In the genomic region with DNA sequence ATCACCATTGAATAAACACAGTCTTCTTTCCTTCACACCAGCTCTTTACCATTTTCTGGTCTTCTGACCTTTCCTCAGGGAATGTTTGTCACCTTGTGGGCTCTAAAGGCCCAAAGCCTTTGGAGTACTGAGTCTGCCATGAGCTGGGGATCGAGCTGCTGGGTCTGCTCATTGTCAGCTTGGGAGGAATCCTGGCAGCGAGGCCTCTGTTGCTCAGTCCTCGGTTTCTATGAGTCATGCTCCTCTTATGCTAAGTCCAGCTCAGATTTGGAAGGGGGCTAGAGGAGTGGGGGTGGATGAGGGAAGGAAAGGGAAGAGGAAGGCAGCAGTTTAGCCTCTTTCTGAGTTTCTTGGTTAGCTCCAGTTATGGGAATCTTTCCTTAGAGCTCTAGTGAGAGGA, we compare ENCODE assay signal across 15 cellular contexts. TPM values are rescaled to one million over a fixed set of nuclear protein-coding genes. Genes with fewer than 3 reads are reported as not detected.
A peak's percentile ranks its signal among the peaks of the same experiment; 100 is the strongest.
DNase-seq lines count a peak whose midpoint lies in the region; ATAC-seq, FAIRE-seq and TF ChIP-seq lines count a peak whose summit lies in the region.
"Had no signal": no experiment of that assay in that cellular context is flagged by ENCODE, and none has a peak within 500 bp of the region (broad histone marks: within the 10 kb centered on the region; RNA-seq: fewer than 3 reads in every experiment).

No MANE protein-coding gene starts in this region.

- no peak for TF ChIP-seq RAD21 in SK-N-SH (IDR thresholded peaks at IDR 0.05; ENCODE audit: low read length)

- H3K79me2 ChIP-seq in SK-N-SH (ENCODE audit: insufficient read depth): no peaks in the 10 kb centered on the region

- no peak overlapping the region for H3K4me3 Mint-ChIP-seq in activated CD8-positive, alpha-beta T cell treated with anti-CD3 and anti-CD28 coated beads, Interleukin-2, amount 10 ng/mL, durations not matched to agents 7 days and 5 days
- H3K4me3 Mint-ChIP-seq: activated T-cell treated with anti-CD3 and anti-CD28 coated beads, Interleukin-2, amount 50 U/mL, for 72 hours had no signal

- H3K4me2 ChIP-seq in SK-N-SH: no peak overlapping the region

- no peaks in the 10 kb centered on the region for H4K20me1 ChIP-seq in SK-N-SH (ENCODE audit: insufficient read depth)

- no peaks in the 10 kb centered on the region for H3K9me3 Mint-ChIP-seq in activated CD8-positive, alpha-beta T cell treated with anti-CD3 and anti-CD28 coated beads, Interleukin-2, amount 10 ng/mL, durations not matched to agents 7 days and 5 days (ENCODE audit: insufficient read depth)

- H3K4me1 ChIP-seq in SK-N-SH (ENCODE audit: control insufficient read depth in 1 of 2, insufficient read depth in 2 of 2, low read depth in 1 of 2, low read length in 1 of 2): no peaks in the 10 kb centered on the region
- no peaks in the 10 kb centered on the region for H3K4me1 ChIP-seq in foreskin keratinocyte
- no peaks in the 10 kb centered on the region for H3K4me1 ChIP-seq in BE2C
- H3K4me1 ChIP-seq in small intestine (ENCODE audit: control insufficient read depth in 2 of 2, insufficient read depth in 1 of 2, low read depth in 1 of 2, low read length in 1 of 2): no peaks in the 10 kb centered on the region
- H3K4me1 ChIP-seq: colonic mucosa had no signal

- no peaks in the 10 kb centered on the region for H3K36me3 ChIP-seq in SK-N-SH (replicated peaks in 1 of 2; ENCODE audit: control insufficient read depth in 1 of 2, insufficient read depth in 2 of 2, low read length in 1 of 2)
- no peaks in the 10 kb centered on the region for H3K36me3 ChIP-seq in BE2C
- H3K36me3 ChIP-seq in small intestine (ENCODE audit: control insufficient read depth in 2 of 2, insufficient read depth in 2 of 2, low read length in 2 of 2): no peaks in the 10 kb centered on the region
- H3K36me3 ChIP-seq: BLaER1 treated with 17β-estradiol and CSF1 and Interleukin-3, amounts not matched to agents 10 nM and 100 nM; colonic mucosa had no signal

- no peak for FAIRE-seq in small intestine (lab: Jason Lieb, UNC)

- CTCF ChIA-PET in SK-N-SH (lab: Yijun Ruan, JAX): no interaction called here
- CTCF ChIA-PET in activated CD8-positive, alpha-beta T cell treated with anti-CD3 and anti-CD28 coated beads, Interleukin-2, amount 10 ng/mL, durations not matched to agents 7 days and 5 days (lab: Charles Lee): no interaction called here

- no peak overlapping the region for H3K27ac Mint-ChIP-seq in activated CD8-positive, alpha-beta T cell treated with anti-CD3 and anti-CD28 coated beads, Interleukin-2, amount 10 ng/mL, durations not matched to agents 7 days and 5 days
- H3K27ac Mint-ChIP-seq: activated T-cell treated with anti-CD3 and anti-CD28 coated beads, Interleukin-2, amount 50 U/mL, for 72 hours had no signal

- no peak for TF ChIP-seq EP300 in SK-N-SH (IDR thresholded peaks at IDR 0.05; ENCODE audit: borderline replicate concordance in 1 of 2, low read depth in 1 of 2, low read length in 1 of 2)

- H3K9ac ChIP-seq in SK-N-SH: no peak overlapping the region
- H3K9ac ChIP-seq: BLaER1 treated with 17β-estradiol and CSF1 and Interleukin-3, amounts not matched to agents 10 nM and 100 nM had no signal

- 0% methylated on average over 3 of the region's 3 CpGs for WGBS in SK-N-SH (ENCODE audit: low lambda C conversion rate)
- WGBS in small intestine, 3 donors: 28 to 49% (median 41%) methylated on average over 3 of the region's 3 CpGs

- TF ChIP-seq CTCF in AG10803 (conservative IDR thresholded peaks at IDR 0.05; ENCODE audit: low read length) (no peak), SK-N-SH (IDR thresholded peaks at IDR 0.05) (no peak), foreskin keratinocyte (conservative IDR thresholded peaks at IDR 0.05) (no peak), omental fat pad (IDR thresholded peaks at IDR 0.05) (no peak), BE2C (IDR thresholded peaks at IDR 0.05; ENCODE audit: low read depth, low read length) (no peak)

- H3K27me3 Mint-ChIP-seq in activated CD8-positive, alpha-beta T cell treated with anti-CD3 and anti-CD28 coated beads, Interleukin-2, amount 10 ng/mL, durations not matched to agents 7 days and 5 days (ENCODE audit: low read depth): peaks cover 10% of the 10 kb centered on the region

- H3K27me3 ChIP-seq in SK-N-SH (ENCODE audit: insufficient read depth) (peaks cover 31% of the 10 kb centered on the region), foreskin keratinocyte (no peaks in the 10 kb centered on the region), BE2C (no peaks in the 10 kb centered on the region), small intestine (ENCODE audit: control insufficient read depth in 2 of 2, insufficient read depth in 2 of 2, low read length in 2 of 2) (no peaks in the 10 kb centered on the region)
- H3K27me3 ChIP-seq: colonic mucosa had no signal

- H2AFZ ChIP-seq in SK-N-SH (ENCODE audit: low read depth): no peak overlapping the region

- no peaks in the 10 kb centered on the region for H3F3A ChIP-seq in SK-N-SH (replicated peaks; ENCODE audit: insufficient read depth)

- H3K4me3 ChIP-seq in AG10803 (ENCODE audit: low read length) (no peak overlapping the region), SK-N-SH (ENCODE audit: low read depth in 2 of 2, low read length in 1 of 2) (no peak overlapping the region), BE2C (ENCODE audit: low read depth, low read length) (no peak overlapping the region), small intestine (ENCODE audit: low read depth in 1 of 2, low read length in 2 of 2) (no peak overlapping the region)
- H3K4me3 ChIP-seq: BLaER1 treated with 17β-estradiol and CSF1 and Interleukin-3, amounts not matched to agents 10 nM and 100 nM; colonic mucosa had no signal

- ATAC-seq in foreskin keratinocyte (peak; percentile 26), omental fat pad (ENCODE audit: low FRiP score) (peak; percentile 78)
- no peak for ATAC-seq in activated CD8-positive, alpha-beta T cell treated with anti-CD3 and anti-CD28 coated beads, Interleukin-2, amount 10 ng/mL, durations not matched to agents 7 days and 5 days
- ATAC-seq: activated T-cell treated with anti-CD3 and anti-CD28 coated beads, Interleukin-2, amount 50 U/mL, for 72 hours had no signal

- H3K9me2 ChIP-seq in SK-N-SH: no peaks in the 10 kb centered on the region

- H3K27ac ChIP-seq in SK-N-SH (ENCODE audit: low read depth in 2 of 2, low read length in 1 of 2) (no peak overlapping the region), foreskin keratinocyte (no peak overlapping the region), small intestine (ENCODE audit: low read depth in 1 of 2, low read length in 1 of 2) (no peak overlapping the region)
- H3K27ac ChIP-seq: BLaER1 treated with 17β-estradiol and CSF1 and Interleukin-3, amounts not matched to agents 10 nM and 100 nM; colonic mucosa; VCaP had no signal

- H3K9me3 ChIP-seq in SK-N-SH: no peaks in the 10 kb centered on the region
- no peaks in the 10 kb centered on the region for H3K9me3 ChIP-seq in BE2C
- no peaks in the 10 kb centered on the region for H3K9me3 ChIP-seq in small intestine (ENCODE audit: control insufficient read depth, low read depth)
- H3K9me3 ChIP-seq: BLaER1 treated with 17β-estradiol and CSF1 and Interleukin-3, amounts not matched to agents 10 nM and 100 nM; colonic mucosa had no signal

- H3K4me1 Mint-ChIP-seq in activated CD8-positive, alpha-beta T cell treated with anti-CD3 and anti-CD28 coated beads, Interleukin-2, amount 10 ng/mL, durations not matched to agents 7 days and 5 days (ENCODE audit: low read depth): no peaks in the 10 kb centered on the region

- POLR2A ChIA-PET in SK-N-SH (lab: Yijun Ruan, JAX): no interaction called here
- POLR2A ChIA-PET in activated CD8-positive, alpha-beta T cell treated with anti-CD3 and anti-CD28 coated beads, Interleukin-2, amount 10 ng/mL, durations not matched to agents 7 days and 5 days (lab: Charles Lee): no interaction called here

- DNase-seq in AG10803 (ENCODE audit: low read depth) (peak; percentile 70), SK-N-SH (no peak), foreskin keratinocyte (peak in 1 of 2 donors; percentile 8), omental fat pad (ENCODE audit: low spot score) (no peak), BE2C (no peak), small intestine (no peak)
- no peak for DNase-seq in stimulated activated CD4-positive, alpha-beta T cell treated with anti-CD3 and anti-CD28 coated beads, Interleukin-2, amount 100 ng/mL, for 48 hours
- no peak for DNase-seq in activated CD8-positive, alpha-beta T cell treated with anti-CD3 and anti-CD28 coated beads, Interleukin-2, amount 10 ng/mL, durations not matched to agents 7 days and 5 days
- DNase-seq: activated T-cell treated with anti-CD3 and anti-CD28 coated beads, Interleukin-2, amount 50 U/mL, for 72 hours; colonic mucosa; NCI-H1694; OCI-M1; stimulated activated CD4-positive, alpha-beta T cell treated with anti-CD3 and anti-CD28 coated beads, Interleukin-4, amount 100 ng/mL, for 1 hour had no signal

- no peaks in the 10 kb centered on the region for H3K36me3 Mint-ChIP-seq in activated CD8-positive, alpha-beta T cell treated with anti-CD3 and anti-CD28 coated beads, Interleukin-2, amount 10 ng/mL, durations not matched to agents 7 days and 5 days (ENCODE audit: low read depth)

TF ChIP-seq in SK-N-SH, 30 proteins besides CTCF, POLR2A, EP300 and RAD21 (continues in another document):
- TF ChIP-seq NRF1 (IDR thresholded peaks at IDR 0.05; ENCODE audit: low read depth, low read length) (no peak), RFX5 (IDR thresholded peaks at IDR 0.05; ENCODE audit: low read length) (no peak), CHD2 (IDR thresholded peaks at IDR 0.05; ENCODE audit: low read length, partially characterized antibody) (no peak), SMC3 (IDR thresholded peaks at IDR 0.05; ENCODE audit: low read depth, low read length) (no peak)
- TF ChIP-seq, protein P1, sequence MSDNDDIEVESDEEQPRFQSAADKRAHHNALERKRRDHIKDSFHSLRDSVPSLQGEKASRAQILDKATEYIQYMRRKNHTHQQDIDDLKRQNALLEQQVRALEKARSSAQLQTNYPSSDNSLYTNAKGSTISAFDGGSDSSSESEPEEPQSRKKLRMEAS (IDR thresholded peaks at IDR 0.05; ENCODE audit: low read depth): no peak

RNA-seq across cellular contexts. Expression of a gene that starts 31.1 kb away (rescaled TPM):
- polyA plus RNA-seq in SK-N-SH (2012; rRNA removed): 0.61 and 1.7 TPM in 2 replicates
- 0.60 and 1.5 TPM in 2 replicates for polyA plus RNA-seq in SK-N-SH (2012; cell fraction: cytosol; rRNA removed)
- 1.6 and 1.9 TPM in 2 replicates for polyA plus RNA-seq in SK-N-SH (2012; cell fraction: nucleus; rRNA removed)
- total RNA-seq in foreskin keratinocyte: 0.37 and 0.42 TPM in 2 replicates
- 0.06 and 0.07 TPM in 2 replicates for polyA plus RNA-seq in foreskin keratinocyte
- 10 to 100 TPM; 12.8 to 20.2 (median 14.0) TPM for total RNA-seq in omental fat pad
- polyA plus RNA-seq in BE2C (2012; ENCODE audit: insufficient read depth, insufficient read length, low read depth): 23.8 TPM
- under 1 TPM; 0.50 to 0.70 TPM for total RNA-seq in activated CD8-positive, alpha-beta T cell treated with anti-CD3 and anti-CD28 coated beads, Interleukin-2, amount 10 ng/mL, durations not matched to agents 7 days and 5 days
- 1 to 10 TPM in 1 of 3 donors, under 1 TPM in 1, not detected in 1; under 0.01 to 2.9 TPM for polyA plus RNA-seq in small intestine
